In the genomic region with DNA sequence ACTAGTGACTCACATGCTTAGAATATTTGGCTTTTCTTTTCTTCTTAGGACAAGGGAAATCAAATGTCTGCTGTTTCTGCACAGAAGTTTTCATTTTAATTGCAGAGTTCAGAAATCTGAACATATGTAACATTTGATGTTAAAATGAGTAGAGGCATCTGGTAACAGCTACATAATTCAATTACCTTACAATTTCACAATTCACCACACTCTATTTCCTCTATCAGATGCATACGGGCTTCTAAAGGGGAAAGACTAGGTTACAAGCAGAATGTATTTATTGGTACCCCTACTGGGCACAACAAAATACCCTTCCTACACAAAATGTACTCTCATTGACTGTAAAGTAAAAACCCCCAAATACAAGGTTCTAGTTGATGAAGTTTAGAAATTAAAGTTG, we compare ENCODE assay signal across 20 cellular contexts.
A peak's percentile ranks its signal among the peaks of the same experiment; 100 is the strongest.
DNase-seq lines count a peak whose midpoint lies in the region; ATAC-seq and TF ChIP-seq lines count a peak whose summit lies in the region.
"Had no signal": no experiment of that assay in that cellular context is flagged by ENCODE, and none has a peak within 500 bp of the region (broad histone marks: within the 10 kb centered on the region; RNA-seq: fewer than 3 reads in every experiment).

No MANE protein-coding gene starts in this region.

- H3K27me3 ChIP-seq in A673 (replicated peaks; ENCODE audit: insufficient read depth, low read depth, low read length, poor library complexity) = no peaks in the 10 kb centered on the region
- H3K27me3 ChIP-seq in GM23338 (ENCODE audit: insufficient read depth) = no peaks in the 10 kb centered on the region
- H3K27me3 ChIP-seq in neuron (ENCODE audit: insufficient read depth, low read length) = no peaks in the 10 kb centered on the region
- H3K27me3 ChIP-seq: BLaER1 had no signal

- H3K27ac Mint-ChIP-seq in GM23338 (peak overlapping the region; percentile 36; the same call in 1 of the 2 replicates), osteocyte (ENCODE audit: unreplicated experiment) (no peak overlapping the region)
- H3K27ac Mint-ChIP-seq: B cell; CD4-positive, CD25-positive, alpha-beta regulatory T cell; CD8-positive, alpha-beta T cell; HFFc6 had no signal

- no peaks in the 10 kb centered on the region for H3F3A ChIP-seq in GM23338 (replicated peaks; ENCODE audit: low read depth)

- no peaks in the 10 kb centered on the region for H4K20me1 ChIP-seq in GM23338 (replicated peaks; ENCODE audit: insufficient read depth)
- H4K20me1 ChIP-seq: BLaER1 had no signal

- H2AFZ ChIP-seq in GM23338 = no peak overlapping the region
- H2AFZ ChIP-seq in neuron (ENCODE audit: low read depth, low read length) = peak overlapping the region; percentile 37

- H3K9me3 ChIP-seq in A673 (ENCODE audit: low read depth, low read length, poor library complexity, severe bottlenecking) = no peaks in the 10 kb centered on the region
- no peaks in the 10 kb centered on the region for H3K9me3 ChIP-seq in neuron (ENCODE audit: low read length)
- H3K9me3 ChIP-seq: Caco-2, HAP-1 had no signal

- no peak for ATAC-seq in GM23338
- ATAC-seq in SK-N-SH treated with all-trans-retinoic acid at 6 μM for 48 hours = no peak
- no peak for ATAC-seq in HG02970 (IDR thresholded peaks at IDR 0.05; ENCODE audit: low FRiP score, unreplicated experiment)
- ATAC-seq: CD8-positive, alpha-beta T cell; GM12878 had no signal

- no peaks in the 10 kb centered on the region for H3K79me2 ChIP-seq in GM23338 (replicated peaks; ENCODE audit: insufficient read depth)

- H3K36me3 ChIP-seq in A673 (ENCODE audit: insufficient read depth, low read length, poor library complexity, severe bottlenecking) (no peaks in the 10 kb centered on the region), GM23338 (ENCODE audit: insufficient read depth) (no peaks in the 10 kb centered on the region), neuron (ENCODE audit: insufficient read depth, low read length) (no peaks in the 10 kb centered on the region)
- H3K36me3 ChIP-seq: BLaER1, HAP-1 had no signal

- H3K4me3 Mint-ChIP-seq in GM23338 = no peak overlapping the region
- no peak overlapping the region for H3K4me3 Mint-ChIP-seq in osteocyte (ENCODE audit: unreplicated experiment)
- H3K4me3 Mint-ChIP-seq: B cell; CD4-positive, CD25-positive, alpha-beta regulatory T cell; CD8-positive, alpha-beta T cell; HFFc6 had no signal

- TF ChIP-seq CTCF in A673 (conservative IDR thresholded peaks at IDR 0.05; ENCODE audit: low read depth, low read length) = no peak
- no peak for TF ChIP-seq CTCF in GM23338 (conservative IDR thresholded peaks at IDR 0.05; ENCODE audit: low read depth in 2 of 2)
- no peak for TF ChIP-seq CTCF in osteocyte (IDR thresholded peaks at IDR 0.05)

- POLR2A ChIA-PET in A673 (lab: Charles Lee; ENCODE audit: low non-redundant PET) = no interaction called here

- no peaks in the 10 kb centered on the region; the same call in 2 of the 3 replicates for H3K9me3 Mint-ChIP-seq in GM23338
- H3K9me3 Mint-ChIP-seq in osteocyte (ENCODE audit: unreplicated experiment) = no peaks in the 10 kb centered on the region
- H3K9me3 Mint-ChIP-seq: CD8-positive, alpha-beta T cell had no signal

- peaks cover 19% of the 10 kb centered on the region for H3K4me1 ChIP-seq in A673 (ENCODE audit: insufficient read depth, low read length, poor library complexity, severe bottlenecking)
- H3K4me1 ChIP-seq in GM23338 (ENCODE audit: insufficient read depth) = peaks cover 23% of the 10 kb centered on the region
- H3K4me1 ChIP-seq in neuron (ENCODE audit: insufficient read depth, low read length) = peaks cover 8% of the 10 kb centered on the region
- H3K4me1 ChIP-seq: BLaER1, Caco-2, HAP-1 had no signal

- CTCF ChIA-PET in A673 (lab: Charles Lee) = no interaction called here

- DNase-seq in A673 (ENCODE audit: low spot score) = peak; percentile 31
- no peak for DNase-seq in GM23338 (ENCODE audit: low spot score)
- DNase-seq in osteocyte (ENCODE audit: extremely low spot score, unreplicated experiment) = no peak
- DNase-seq: Caco-2; CD4-positive, CD25-positive, alpha-beta regulatory T cell; CD8-positive, alpha-beta T cell; DMS153; DMS79; EL; GDM1; GOT3; HFFc6 had no signal

- no TSS peak for BruUV-seq in A673 (replicated peaks; lab: Mats Ljungman, UMichigan)

- H3K9me2 ChIP-seq in GM23338 (ENCODE audit: insufficient read depth) = no peaks in the 10 kb centered on the region

- H3K4me1 Mint-ChIP-seq in GM23338 (peaks cover 23% of the 10 kb centered on the region), osteocyte (ENCODE audit: unreplicated experiment) (no peaks in the 10 kb centered on the region)
- H3K4me1 Mint-ChIP-seq: B cell; CD4-positive, CD25-positive, alpha-beta regulatory T cell had no signal

- intact Hi-C loops in A673 (cut with micrococcal nuclease; ENCODE audit: unreplicated experiment) = loop anchor here (10.0 kb wide), 1 partner anchor 367 kb away; no protein-coding TSS in a partner anchor

- H3K36me3 Mint-ChIP-seq in GM23338 (ENCODE audit: low read depth) (no peaks in the 10 kb centered on the region), osteocyte (ENCODE audit: unreplicated experiment) (no peaks in the 10 kb centered on the region)
- H3K36me3 Mint-ChIP-seq: CD4-positive, CD25-positive, alpha-beta regulatory T cell; CD8-positive, alpha-beta T cell had no signal

- 0 out of 2 replicates have a peak overlapping the region, but pooled peaks have one; percentile 22 for H3K4me2 ChIP-seq in GM23338
- H3K4me2 ChIP-seq: BLaER1 had no signal

- H3K4me3 ChIP-seq in A673 (ENCODE audit: low read depth, low read length, poor library complexity, severe bottlenecking) = no peak overlapping the region
- H3K4me3 ChIP-seq in GM23338 = no peak overlapping the region
- no peak overlapping the region for H3K4me3 ChIP-seq in neuron (ENCODE audit: low read length)
- H3K4me3 ChIP-seq: BLaER1, GM12878, HAP-1 had no signal

- H3K27ac ChIP-seq in A673 (ENCODE audit: low read depth, low read length, poor library complexity, severe bottlenecking) = no peak overlapping the region
- no peak overlapping the region for H3K27ac ChIP-seq in GM23338 (ENCODE audit: low read depth)
- H3K27ac ChIP-seq: BLaER1, C4-2B had no signal

- H3K27me3 Mint-ChIP-seq in GM23338 (ENCODE audit: insufficient read depth, low read depth, poor library complexity) (peaks cover 6% of the 10 kb centered on the region), osteocyte (ENCODE audit: unreplicated experiment) (no peaks in the 10 kb centered on the region)
- H3K27me3 Mint-ChIP-seq: B cell; CD4-positive, CD25-positive, alpha-beta regulatory T cell had no signal

TF ChIP-seq in GM23338, 12 proteins besides CTCF, POLR2A, EP300 and RAD21 (continues in another document):
- TF ChIP-seq POLR2AphosphoS5 (IDR thresholded peaks at IDR 0.05; ENCODE audit: low read depth) (no peak), ZNF114 (CRISPR knock-in tag; IDR thresholded peaks at IDR 0.05) (no peak), JUNB (IDR thresholded peaks at IDR 0.05; ENCODE audit: unreplicated experiment) (no peak), EZH2phosphoT487 (IDR thresholded peaks at IDR 0.05; ENCODE audit: unreplicated experiment) (no peak), STAT1 (IDR thresholded peaks at IDR 0.05; ENCODE audit: unreplicated experiment) (no peak), EZH2 (IDR thresholded peaks at IDR 0.05; ENCODE audit: low read depth, unreplicated experiment) (no peak), NANOG (IDR thresholded peaks at IDR 0.05; ENCODE audit: borderline replicate concordance) (no peak), ZNF331 (CRISPR knock-in tag; IDR thresholded peaks at IDR 0.05; ENCODE audit: low read depth) (no peak)
- TF ChIP-seq, protein P1, sequence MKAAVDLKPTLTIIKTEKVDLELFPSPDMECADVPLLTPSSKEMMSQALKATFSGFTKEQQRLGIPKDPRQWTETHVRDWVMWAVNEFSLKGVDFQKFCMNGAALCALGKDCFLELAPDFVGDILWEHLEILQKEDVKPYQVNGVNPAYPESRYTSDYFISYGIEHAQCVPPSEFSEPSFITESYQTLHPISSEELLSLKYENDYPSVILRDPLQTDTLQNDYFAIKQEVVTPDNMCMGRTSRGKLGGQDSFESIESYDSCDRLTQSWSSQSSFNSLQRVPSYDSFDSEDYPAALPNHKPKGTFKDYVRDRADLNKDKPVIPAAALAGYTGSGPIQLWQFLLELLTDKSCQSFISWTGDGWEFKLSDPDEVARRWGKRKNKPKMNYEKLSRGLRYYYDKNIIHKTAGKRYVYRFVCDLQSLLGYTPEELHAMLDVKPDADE (IDR thresholded peaks at IDR 0.05) = no peak

TF ChIP-seq in SK-N-SH treated with all-trans-retinoic acid at 6 μM for 48 hours, 23 proteins besides CTCF, POLR2A, EP300 and RAD21 (continues in another document):
- TF ChIP-seq ZFP3 (CRISPR knock-in tag; IDR thresholded peaks at IDR 0.05) (no peak), TCF4 (CRISPR knock-in tag; IDR thresholded peaks at IDR 0.05; ENCODE audit: borderline replicate concordance) (peak; percentile 67; the same call in 1 of the 2 replicates)
- TF ChIP-seq, protein P2, sequence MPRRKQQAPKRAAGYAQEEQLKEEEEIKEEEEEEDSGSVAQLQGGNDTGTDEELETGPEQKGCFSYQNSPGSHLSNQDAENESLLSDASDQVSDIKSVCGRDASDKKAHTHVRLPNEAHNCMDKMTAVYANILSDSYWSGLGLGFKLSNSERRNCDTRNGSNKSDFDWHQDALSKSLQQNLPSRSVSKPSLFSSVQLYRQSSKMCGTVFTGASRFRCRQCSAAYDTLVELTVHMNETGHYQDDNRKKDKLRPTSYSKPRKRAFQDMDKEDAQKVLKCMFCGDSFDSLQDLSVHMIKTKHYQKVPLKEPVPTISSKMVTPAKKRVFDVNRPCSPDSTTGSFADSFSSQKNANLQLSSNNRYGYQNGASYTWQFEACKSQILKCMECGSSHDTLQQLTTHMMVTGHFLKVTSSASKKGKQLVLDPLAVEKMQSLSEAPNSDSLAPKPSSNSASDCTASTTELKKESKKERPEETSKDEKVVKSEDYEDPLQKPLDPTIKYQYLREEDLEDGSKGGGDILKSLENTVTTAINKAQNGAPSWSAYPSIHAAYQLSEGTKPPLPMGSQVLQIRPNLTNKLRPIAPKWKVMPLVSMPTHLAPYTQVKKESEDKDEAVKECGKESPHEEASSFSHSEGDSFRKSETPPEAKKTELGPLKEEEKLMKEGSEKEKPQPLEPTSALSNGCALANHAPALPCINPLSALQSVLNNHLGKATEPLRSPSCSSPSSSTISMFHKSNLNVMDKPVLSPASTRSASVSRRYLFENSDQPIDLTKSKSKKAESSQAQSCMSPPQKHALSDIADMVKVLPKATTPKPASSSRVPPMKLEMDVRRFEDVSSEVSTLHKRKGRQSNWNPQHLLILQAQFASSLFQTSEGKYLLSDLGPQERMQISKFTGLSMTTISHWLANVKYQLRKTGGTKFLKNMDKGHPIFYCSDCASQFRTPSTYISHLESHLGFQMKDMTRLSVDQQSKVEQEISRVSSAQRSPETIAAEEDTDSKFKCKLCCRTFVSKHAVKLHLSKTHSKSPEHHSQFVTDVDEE (CRISPR knock-in tag; IDR thresholded peaks at IDR 0.05) = no peak
